ENCODE assay signal across 8 cellular contexts in the genomic region with DNA sequence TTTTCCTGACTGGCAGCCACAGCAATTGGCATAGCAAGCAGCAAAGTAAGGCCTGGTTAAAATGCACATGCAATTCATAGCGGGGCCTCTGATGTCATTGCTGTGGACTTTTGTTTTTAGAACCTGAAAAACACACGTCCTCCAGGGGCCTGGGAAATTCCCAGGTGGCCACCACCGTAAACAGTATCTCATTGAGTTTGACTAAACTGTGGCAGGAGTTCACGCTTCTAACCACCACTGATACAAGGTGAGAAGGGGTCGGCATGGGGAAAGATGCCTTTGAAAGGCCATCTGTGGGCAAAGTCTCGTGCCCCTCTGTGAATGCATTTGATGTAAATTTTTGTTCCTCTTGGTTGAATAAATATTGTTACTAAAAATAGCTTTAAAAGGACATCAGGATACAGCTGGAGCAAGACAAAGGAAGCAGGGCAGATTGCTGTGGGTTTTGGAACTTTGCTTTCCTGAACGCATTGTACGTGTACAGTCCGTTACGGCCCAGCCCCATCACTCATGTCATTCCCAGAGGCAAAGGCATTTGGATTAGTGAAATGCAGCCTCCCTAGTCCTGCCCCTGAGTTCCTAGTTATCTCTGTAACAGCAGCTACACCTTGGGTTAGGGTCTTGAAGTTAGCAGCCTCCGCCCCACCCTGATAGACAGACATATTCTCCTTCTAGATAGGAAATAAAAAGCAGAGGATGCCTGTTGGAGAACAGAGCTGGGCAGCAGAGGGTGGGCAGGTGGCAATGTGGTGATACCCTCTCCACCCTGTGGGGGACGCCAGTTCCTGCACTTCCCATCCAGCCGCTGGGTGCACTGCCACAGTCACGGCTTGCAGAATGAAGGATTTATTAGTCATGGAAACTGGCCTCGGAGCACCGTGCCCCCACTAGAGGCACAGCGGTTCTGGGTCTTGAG.
A peak's percentile ranks its signal among the peaks of the same experiment; 100 is the strongest.
DNase-seq lines count a peak whose midpoint lies in the region; ATAC-seq and TF ChIP-seq lines count a peak whose summit lies in the region.

No MANE protein-coding gene starts in this region.

- peak overlapping the region; percentile 46; the same call in 1 of the 2 replicates for H2BK20ac ChIP-seq in IMR-90 (ENCODE audit: low read depth, low read length)

- H3K4me1 Mint-ChIP-seq in neural crest cell (peaks cover 21% of the 10 kb centered on the region), osteocyte (ENCODE audit: unreplicated experiment) (peaks cover 16% of the 10 kb centered on the region)

- H4K20me1 ChIP-seq in IMR-90 (ENCODE audit: insufficient read depth, low read length), result no peaks in the 10 kb centered on the region; the same call in 1 of the 2 replicates
- H4K20me1 ChIP-seq in PC-3 (ENCODE audit: low read length), result no peaks in the 10 kb centered on the region

- H3K27me3 Mint-ChIP-seq in neural crest cell (ENCODE audit: low read depth) (peaks cover 71% of the 10 kb centered on the region), osteocyte (ENCODE audit: unreplicated experiment) (no peaks in the 10 kb centered on the region)

- H3K79me1 ChIP-seq in IMR-90 (ENCODE audit: low read depth in 1 of 2, low read length in 2 of 2), result no peaks in the 10 kb centered on the region; a peak in 1 of 4 replicates

- in situ Hi-C loops in IMR-90 (cut with MboI; ENCODE audit: low sequenced_read_pairs), result no loop called here

- intact Hi-C loops in IMR-90 (cut with micrococcal nuclease) (no loop called here), PC-3 (cut with micrococcal nuclease) (no loop called here)

- no peak overlapping the region for H2BK15ac ChIP-seq in IMR-90 (ENCODE audit: low read depth, low read length)

- H3K9me3 ChIP-seq in IMR-90 (ENCODE audit: control insufficient read depth, insufficient read depth, low read length), result no peaks in the 10 kb centered on the region
- H3K9me3 ChIP-seq in PC-3 (ENCODE audit: low read length), result no peaks in the 10 kb centered on the region

- no peak overlapping the region for H2BK5ac ChIP-seq in IMR-90 (ENCODE audit: low read depth, low read length, poor library complexity, severe bottlenecking)

- CTCF ChIA-PET in IMR-90 (lab: Yijun Ruan, JAX), result interaction anchor here (0.6 kb wide), 1 partner anchor 104 kb away, joined by 3 read pairs; no protein-coding TSS in a partner anchor
- CTCF ChIA-PET in PC-3 (lab: Charles Lee), result no interaction called here

- H3K27me3 ChIP-seq in IMR-90 (ENCODE audit: control insufficient read depth, insufficient read depth, low read length), result no peaks in the 10 kb centered on the region
- H3K27me3 ChIP-seq in PC-3 (ENCODE audit: low read length), result no peaks in the 10 kb centered on the region

- peak overlapping the region; percentile 6 for H2AK9ac ChIP-seq in IMR-90 (replicated peaks; ENCODE audit: low read depth, low read length, poor library complexity)

- no peak overlapping the region for H3K23ac ChIP-seq in IMR-90 (ENCODE audit: low read depth, low read length)

- H3K9ac ChIP-seq in IMR-90 (ENCODE audit: low read depth, low read length) (no peak overlapping the region), PC-3 (ENCODE audit: low read length) (no peak overlapping the region)

- H3K9me2 ChIP-seq in PC-3 (replicated peaks; ENCODE audit: low read length), result no peaks in the 10 kb centered on the region

- H3K27ac Mint-ChIP-seq in neural crest cell (ENCODE audit: unreplicated experiment) (no peak overlapping the region), osteocyte (ENCODE audit: unreplicated experiment) (no peak overlapping the region)

- H3K18ac ChIP-seq in IMR-90 (ENCODE audit: low read depth, low read length), result 0 out of 2 replicates have a peak overlapping the region, but pooled peaks have one; percentile 19

- no peak overlapping the region for H4K91ac ChIP-seq in IMR-90 (ENCODE audit: insufficient read depth, low read depth, low read length)

- no peak for TF ChIP-seq RAD21 in IMR-90 (IDR thresholded peaks at IDR 0.05; ENCODE audit: low read length)

- ATAC-seq in GM21515 (IDR thresholded peaks at IDR 0.05; ENCODE audit: unreplicated experiment), result peak; percentile 57
- peak; percentile 65 for ATAC-seq in IMR-90 (ENCODE audit: low read depth)
- ATAC-seq in PC-3, result no peak

- no peak overlapping the region for H3K56ac ChIP-seq in IMR-90 (ENCODE audit: extremely low read depth, insufficient read depth, low read length)

- H3K36me3 ChIP-seq in IMR-90 (ENCODE audit: control insufficient read depth, insufficient read depth, low read length) (no peaks in the 10 kb centered on the region), PC-3 (ENCODE audit: low read depth, low read length) (no peaks in the 10 kb centered on the region)

- H3K4me1 ChIP-seq in IMR-90 (ENCODE audit: control insufficient read depth, insufficient read depth, low read length) (peaks cover 8% of the 10 kb centered on the region), PC-3 (ENCODE audit: insufficient read depth, low read length) (peaks cover 9% of the 10 kb centered on the region)

- no peak for TF ChIP-seq POLR2A in IMR-90 (IDR thresholded peaks at IDR 0.05; ENCODE audit: low read depth, low read length)

- H3K27ac ChIP-seq in IMR-90 (ENCODE audit: insufficient read depth, low read length) (no peak overlapping the region), PC-3 (ENCODE audit: low read length) (no peak overlapping the region)

- no peak overlapping the region; the same call in 1 of the 2 replicates for H3K14ac ChIP-seq in IMR-90 (replicated peaks; ENCODE audit: low read depth, low read length)

- H3K4me2 ChIP-seq in IMR-90 (ENCODE audit: low read depth, low read length), result peak overlapping the region; percentile 19; the same call in 1 of the 2 replicates
- H3K4me2 ChIP-seq in PC-3 (ENCODE audit: low read length), result no peak overlapping the region

- 0 out of 2 replicates have a peak, but pooled peaks have one; percentile 2 for TF ChIP-seq CTCF in IMR-90 (conservative IDR thresholded peaks at IDR 0.05; ENCODE audit: low read depth, low read length)
- TF ChIP-seq CTCF in neural crest cell (conservative IDR thresholded peaks at IDR 0.05), result peak; percentile 21
- TF ChIP-seq CTCF in osteocyte (IDR thresholded peaks at IDR 0.05), result no peak
- TF ChIP-seq CTCF in PC-3 (conservative IDR thresholded peaks at IDR 0.05; ENCODE audit: low read depth, low read length), result no peak

- no peaks in the 10 kb centered on the region for H3K9me3 Mint-ChIP-seq in neural crest cell
- H3K9me3 Mint-ChIP-seq in osteocyte (ENCODE audit: unreplicated experiment), result no peaks in the 10 kb centered on the region

- H4K5ac ChIP-seq in IMR-90 (ENCODE audit: low read depth, low read length), result no peak overlapping the region; the same call in 1 of the 2 replicates

- no peaks in the 10 kb centered on the region for H3K36me3 Mint-ChIP-seq in neural crest cell (ENCODE audit: low read depth)
- H3K36me3 Mint-ChIP-seq in osteocyte (ENCODE audit: unreplicated experiment), result no peaks in the 10 kb centered on the region

- H3K4me3 ChIP-seq in IMR-90 (ENCODE audit: insufficient read depth, low read depth, low read length), result no peak overlapping the region
- H3K4me3 ChIP-seq in PC-3 (ENCODE audit: low read length), result no peak overlapping the region

- BruUV-seq in IMR-90 (replicated peaks; lab: Mats Ljungman, UMichigan) (no TSS peak), PC-3 (replicated peaks; lab: Mats Ljungman, UMichigan) (no TSS peak)

- no peaks in the 10 kb centered on the region for H3F3A ChIP-seq in PC-3 (ENCODE audit: low read length, unreplicated experiment)

- no peak overlapping the region; the same call in 1 of the 2 replicates for H2BK120ac ChIP-seq in IMR-90 (ENCODE audit: low read depth, low read length)

- POLR2A ChIA-PET in IMR-90 (lab: Charles Lee; ENCODE audit: unreplicated experiment) (no interaction called here), PC-3 (lab: Charles Lee; ENCODE audit: unreplicated experiment) (no interaction called here)

- no peaks in the 10 kb centered on the region for H3K79me2 ChIP-seq in PC-3 (ENCODE audit: low read length)

- 71% methylated on average over 5 of the region's 17 CpGs; no CpG with 5 or more reads in 1 of the 2 experiments for WGBS in IMR-90 (ENCODE audit: extremely low coverage in 2 of 2, insufficient read length in 1 of 2), 2 experiments

- H4K8ac ChIP-seq in IMR-90 (ENCODE audit: low read depth in 2 of 2, low read length in 2 of 2), result peak overlapping the region in 1 of 2 experiments; percentile 3; a peak in 1 of 4 replicates

- H3K4me3 Mint-ChIP-seq in neural crest cell, result no peak overlapping the region
- no peak overlapping the region for H3K4me3 Mint-ChIP-seq in osteocyte (ENCODE audit: unreplicated experiment)

- H2AFZ ChIP-seq in IMR-90 (replicated peaks; ENCODE audit: low read length, poor library complexity) (peak overlapping the region; percentile 40), PC-3 (ENCODE audit: low read length) (no peak overlapping the region)

- H3K9me1 ChIP-seq in IMR-90 (ENCODE audit: insufficient read depth, low read length), result peaks cover 8% of the 10 kb centered on the region

- dilution Hi-C loops in IMR-90 (cut with HindIII; ENCODE audit: low sequenced_read_pairs, unreplicated experiment), result no loop called here

- peak overlapping the region; percentile 17; the same call in 1 of the 2 replicates for H2AK5ac ChIP-seq in IMR-90 (ENCODE audit: low read depth, low read length)

- DNase-seq in SHP77 (lab: John Stamatoyannopoulos, UW), result peak; percentile 46
- DNase-seq in SHP77 treated with DMSO at 0.1 percent for 48 hours (lab: John Stamatoyannopoulos, UW), result no peak
- DNase-seq in IMR-90, result peak; percentile 85
- DNase-seq in astrocyte of the hippocampus (ENCODE audit: low read depth, low spot score), result peak; percentile 88
- DNase-seq in neural crest cell (ENCODE audit: low read depth, low spot score), result no peak
- DNase-seq in osteocyte (ENCODE audit: extremely low spot score, unreplicated experiment), result no peak
- no peak for DNase-seq in PC-3

- peak overlapping the region; percentile 15; the same call in 1 of the 2 replicates for H3K4ac ChIP-seq in IMR-90 (ENCODE audit: low read depth, low read length)

TF ChIP-seq in IMR-90, 13 proteins besides CTCF, POLR2A, EP300 and RAD21:
- 0 out of 2 replicates have a peak, but pooled peaks have one; percentile 6 for TF ChIP-seq BHLHE40 (IDR thresholded peaks at IDR 0.05; ENCODE audit: low read depth, low read length)
- no peak for TF ChIP-seq NFE2L2 (IDR thresholded peaks at IDR 0.05; ENCODE audit: low read depth, low read length)
- TF ChIP-seq RFX5 (IDR thresholded peaks at IDR 0.05; ENCODE audit: low read depth, low read length), result no peak
- no peak for TF ChIP-seq MAZ (IDR thresholded peaks at IDR 0.05; ENCODE audit: borderline replicate concordance, low read depth, low read length)
- TF ChIP-seq RCOR1 (IDR thresholded peaks at IDR 0.05; ENCODE audit: insufficient replicate concordance, low read length), result no peak
TF ChIP-seq in IMR-90: peak in this region for 1.

Comparison
In these comparisons a context has a peak if more than half of its experiments do, and no peak if none do; other contexts are left out.
1. DNase-seq: peak in SHP77 (2 of 2), IMR-90 (single experiment) and astrocyte of the hippocampus (single experiment); none in SHP77 treated with DMSO at 0.1 percent for 48 hours (single experiment), neural crest cell (single experiment), osteocyte (single experiment) and PC-3 (single experiment).
2. CTCF ChIP-seq: peak in IMR-90 (single experiment) and neural crest cell (single experiment); none in osteocyte (single experiment) and PC-3 (single experiment).